In genomic region chr3:175948041-175948440, GRCh38 we compare ENCODE assay signal across 16 cellular contexts.
"Had no signal": no experiment of that assay in that cellular context is flagged by ENCODE, and none has a peak within 500 bp of the region (broad histone marks: within the 10 kb centered on the region; RNA-seq: fewer than 3 reads in every experiment).

No MANE protein-coding gene starts in this region.

- ATAC-seq: activated CD8-positive, alpha-beta T cell treated with anti-CD3 and anti-CD28 coated beads, Interleukin-2, amount 10 ng/mL, durations not matched to agents 7 days and 5 days; activated naive CD8-positive, alpha-beta T cell treated with anti-CD3 and anti-CD28 coated beads, Interleukin-2, amount 50 U/mL, for 24 hours; activated T-cell treated with anti-CD3 and anti-CD28 coated beads, Interleukin-2, amount 50 U/mL, for 4 hours; left cardiac atrium; mucosa of descending colon had no signal

- DNase-seq: activated CD4-positive, alpha-beta T cell treated with anti-CD3 and anti-CD28 coated beads, Interleukin-2, amount 10 ng/mL, durations not matched to agents 7 days and 5 days; activated CD8-positive, alpha-beta T cell treated with anti-CD3 and anti-CD28 coated beads, Interleukin-2, amount 10 ng/mL, durations not matched to agents 7 days and 5 days; activated effector memory CD4-positive, alpha-beta T cell treated with Interleukin-2 at 50 U/mL for 16 hours; activated naive CD4-positive, alpha-beta T cell treated with anti-CD3 and anti-CD28 coated beads, Interleukin-2, amount 10 ng/mL, durations not matched to agents 7 days and 5 days; activated naive CD8-positive, alpha-beta T cell treated with anti-CD3 and anti-CD28 coated beads, Interleukin-2, amount 50 U/mL, for 24 hours; activated T-cell treated with anti-CD3 and anti-CD28 coated beads, Interleukin-2, amount 50 U/mL, for 4 hours; aorta; brain microvascular endothelial cell; colonic mucosa; foreskin melanocyte; glutamatergic neuron; hippocampal formation; left cardiac atrium; mesenchymal stem cell; mucosa of descending colon; naive B cell had no signal
